Comparison of ENCODE assay signal across 11 cellular contexts in genomic region chr6:127489248-127489647, GRCh38.
"Had no signal": no experiment of that assay in that cellular context is flagged by ENCODE, and none has a peak within 500 bp of the region (broad histone marks: within the 10 kb centered on the region; RNA-seq: fewer than 3 reads in every experiment).

No MANE protein-coding gene starts in this region.

- H3K4me3 Mint-ChIP-seq: GM23338, H9, HFFc6 had no signal

- FAIRE-seq: H1, H54 had no signal

- H2AFZ ChIP-seq: GM23248, GM23338 had no signal

- H3K4me3 ChIP-seq: GM23248, GM23338, HAP-1 had no signal

- H3K27ac Mint-ChIP-seq: GM23338, H9, HFFc6 had no signal

- H3K9me3 Mint-ChIP-seq: HFFc6 had no signal

- ATAC-seq: GM23338, HCT116 had no signal

- H3K9me3 ChIP-seq: HAP-1 had no signal

- H3K36me3 ChIP-seq: HAP-1 had no signal

- H3K27ac ChIP-seq: GM23248 had no signal

- DNase-seq: GM23248, GOT3, H7, H9, HCEC 1CT, HFFc6 had no signal

- H3K4me2 ChIP-seq: GM23338 had no signal

- H3K9ac ChIP-seq: GM23248 had no signal
